15 cellular contexts compared by ENCODE assay signal in genomic region chr3:86982883-86983282, GRCh38. TPM values are rescaled to one million over a fixed set of nuclear protein-coding genes. Genes with fewer than 3 reads are reported as not detected.
DNase-seq lines count a peak whose midpoint lies in the region; ATAC-seq, FAIRE-seq and TF ChIP-seq lines count a peak whose summit lies in the region.
"Had no signal": no experiment of that assay in that cellular context is flagged by ENCODE, and none has a peak within 500 bp of the region (broad histone marks: within the 10 kb centered on the region; RNA-seq: fewer than 3 reads in every experiment).

No MANE protein-coding gene starts in this region.

- peaks cover under 1% of the 10 kb centered on the region for H3K27me3 ChIP-seq in left ventricle myocardium inferior (ENCODE audit: low read depth)
- H3K27me3 ChIP-seq in smooth muscle cell (ENCODE audit: low read depth), result no peaks in the 10 kb centered on the region

- peaks cover 28% of the 10 kb centered on the region for H4K20me1 ChIP-seq in smooth muscle cell (ENCODE audit: low read depth)

- H3K36me3 ChIP-seq in left ventricle myocardium inferior (no peaks in the 10 kb centered on the region), smooth muscle cell (ENCODE audit: low read depth) (peaks cover 5% of the 10 kb centered on the region), kidney (ENCODE audit: control insufficient read depth in 1 of 2, insufficient read depth in 2 of 2, low read length in 2 of 2) (no peaks in the 10 kb centered on the region)

- DNase-seq in GM03348 (ENCODE audit: low spot score) (peak; percentile 65), astrocyte of the cerebellum (ENCODE audit: low read depth) (peak; percentile 64), left ventricle myocardium inferior (no peak), smooth muscle cell (lab: John Stamatoyannopoulos, UW; ENCODE audit: unreplicated experiment) (no peak), kidney (no peak), T-helper 1 cell (no peak), NCI-H146 treated with DMSO at 0.1 percent for 48 hours (lab: John Stamatoyannopoulos, UW; ENCODE audit: unreplicated experiment) (no peak)
- DNase-seq: activated CD4-positive, alpha-beta T cell treated with anti-CD3 and anti-CD28 coated beads, Interleukin-2, amount 50 U/mL, for 1 hour; activated effector memory CD4-positive, alpha-beta T cell treated with anti-CD3 and anti-CD28 coated beads, Interleukin-2, amount 50 U/mL, for 16 hours; CD4-positive, CD25-positive, alpha-beta regulatory T cell; dorsolateral prefrontal cortex; NCI-H1436; SW 1271 had no signal

- H3F3A ChIP-seq in smooth muscle cell (ENCODE audit: low read depth), result peaks cover 7% of the 10 kb centered on the region

- peak overlapping the region; percentile 87 for H3K4me2 ChIP-seq in smooth muscle cell

- H2AFZ ChIP-seq in smooth muscle cell (ENCODE audit: low read depth), result no peak overlapping the region

- 24% methylated on average over 2 of the region's 2 CpGs for WGBS in smooth muscle cell (ENCODE audit: low lambda C conversion rate)

- FAIRE-seq in kidney (lab: Jason Lieb, UNC), result no peak
- FAIRE-seq: HepG2 had no signal

- in situ Hi-C loops in astrocyte of the cerebellum (cut with HindIII; ENCODE audit: low sequenced_read_pairs), result no loop called here

- H3K9ac ChIP-seq in smooth muscle cell (ENCODE audit: low read depth), result no peak overlapping the region
- no peak overlapping the region for H3K9ac ChIP-seq in kidney (ENCODE audit: low read length in 2 of 2)

- no peaks in the 10 kb centered on the region for H3K4me1 ChIP-seq in left ventricle myocardium inferior
- H3K4me1 ChIP-seq in smooth muscle cell (ENCODE audit: low read depth), result peaks cover 31% of the 10 kb centered on the region
- H3K4me1 ChIP-seq in kidney (ENCODE audit: control insufficient read depth in 1 of 2, insufficient read depth in 1 of 2, low read depth in 1 of 2, low read length in 2 of 2), result no peaks in the 10 kb centered on the region

- no peak for ATAC-seq in HG03095 (IDR thresholded peaks at IDR 0.05; ENCODE audit: unreplicated experiment)
- ATAC-seq: HepG2 had no signal

- H3K4me3 ChIP-seq in astrocyte of the cerebellum (ENCODE audit: low read depth, low read length) (no peak overlapping the region), left ventricle myocardium inferior (peak overlapping the region; percentile 7), smooth muscle cell (no peak overlapping the region), kidney (ENCODE audit: low read length in 2 of 2) (no peak overlapping the region)
- H3K4me3 ChIP-seq: dorsolateral prefrontal cortex had no signal

- TF ChIP-seq CTCF in astrocyte of the cerebellum (IDR thresholded peaks at IDR 0.05; ENCODE audit: low read depth, low read length, missing control alignments) (no peak), left ventricle myocardium inferior (IDR thresholded peaks at IDR 0.05; ENCODE audit: borderline replicate concordance) (no peak), smooth muscle cell (IDR thresholded peaks at IDR 0.05; ENCODE audit: borderline replicate concordance, insufficient read depth, poor library complexity, severe bottlenecking) (no peak), kidney (IDR thresholded peaks at IDR 0.05; ENCODE audit: borderline replicate concordance, extremely low read depth, insufficient read depth) (no peak)

- intact Hi-C loops in left ventricle myocardium inferior (cut with micrococcal nuclease), result no loop called here
- intact Hi-C loops in kidney (cut with DNase I), result no loop called here

- H3K27ac ChIP-seq in left ventricle myocardium inferior (replicated peaks) (peak overlapping the region; percentile 69), smooth muscle cell (ENCODE audit: low read depth) (peak overlapping the region; percentile 91), kidney (ENCODE audit: low read depth in 2 of 2, low read length in 2 of 2) (no peak overlapping the region)

- H3K9me3 ChIP-seq in left ventricle myocardium inferior (replicated peaks), result no peaks in the 10 kb centered on the region
- no peaks in the 10 kb centered on the region for H3K9me3 ChIP-seq in smooth muscle cell (replicated peaks; ENCODE audit: low read depth)
- no peaks in the 10 kb centered on the region for H3K9me3 ChIP-seq in kidney (ENCODE audit: control insufficient read depth in 1 of 2, low read length in 2 of 2)

- peaks cover 73% of the 10 kb centered on the region for H3K79me2 ChIP-seq in smooth muscle cell (ENCODE audit: low read depth)

RNA-seq across cellular contexts. Expression of gene VGLL3, which starts 8.1 kb away (rescaled TPM):
- total RNA-seq in left ventricle myocardium inferior, result 4.0 TPM
- 49.1 and 54.1 TPM in 2 replicates for total RNA-seq in smooth muscle cell
- polyA plus RNA-seq in smooth muscle cell, result 11.4 and 14.3 TPM in 2 replicates
- 4.2 TPM for total RNA-seq in kidney
- polyA plus RNA-seq in kidney (ENCODE audit: insufficient read depth, low read depth, low replicate concordance), result 0.30 TPM
- polyA plus RNA-seq: CD4-positive, CD25-positive, alpha-beta regulatory T cell had no signal

Comparison
In these comparisons a context has a peak if more than half of its experiments do, and no peak if none do; other contexts are left out.
1. DNase-seq: peak in GM03348 (single experiment) and astrocyte of the cerebellum (single experiment); none in left ventricle myocardium inferior (single experiment), smooth muscle cell (single experiment), kidney (single experiment), T-helper 1 cell (0 of 5) and NCI-H146 treated with DMSO at 0.1 percent for 48 hours (single experiment).
2. H3K27ac ChIP-seq: peak in left ventricle myocardium inferior (single experiment) and smooth muscle cell (single experiment); none in kidney (0 of 2).